16 cellular contexts compared by ENCODE assay signal in the genomic region with DNA sequence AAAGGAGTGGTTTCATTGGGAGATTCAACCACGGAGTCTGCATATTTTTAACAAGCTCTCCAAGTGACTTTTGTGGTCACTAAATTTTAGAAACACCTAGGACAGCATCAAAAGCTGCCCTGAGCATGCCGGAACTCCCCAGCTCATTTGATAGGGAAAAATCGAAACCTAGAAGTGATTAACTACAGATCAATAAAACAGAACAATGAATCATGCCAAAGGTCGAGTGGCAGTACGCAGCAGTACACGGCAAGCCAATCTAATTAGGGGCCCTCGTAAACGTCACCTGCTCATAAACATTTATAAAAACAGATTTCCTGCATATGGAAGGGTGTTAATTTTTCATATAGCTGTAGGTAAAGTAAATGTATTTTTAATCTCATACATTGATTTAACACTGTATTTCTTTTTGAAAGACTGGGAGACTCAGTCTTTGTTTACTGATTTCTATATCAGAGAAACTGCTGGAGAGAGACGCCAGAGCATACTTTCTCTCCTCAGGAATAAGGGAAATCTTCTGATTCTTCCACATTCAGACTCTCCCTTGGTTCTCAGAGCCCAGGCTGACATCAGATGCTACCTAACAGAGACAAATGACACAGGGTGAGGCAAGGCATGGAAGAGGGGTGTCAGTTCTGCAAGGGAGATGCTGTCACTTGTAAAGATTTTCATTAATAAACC.
A peak's percentile ranks its signal among the peaks of the same experiment; 100 is the strongest.
DNase-seq lines count a peak whose midpoint lies in the region; ATAC-seq and TF ChIP-seq lines count a peak whose summit lies in the region.
"Had no signal": no experiment of that assay in that cellular context is flagged by ENCODE, and none has a peak within 500 bp of the region (broad histone marks: within the 10 kb centered on the region; RNA-seq: fewer than 3 reads in every experiment).

No MANE protein-coding gene starts in this region.

- H3K27me3 Mint-ChIP-seq in WTC11 (ENCODE audit: low read depth): peaks cover 5% of the 10 kb centered on the region; the same call in 1 of the 2 replicates
- no peaks in the 10 kb centered on the region for H3K27me3 Mint-ChIP-seq in progenitor cell of endocrine pancreas

- H2AFZ ChIP-seq in Karpas-422 (ENCODE audit: low read length): no peak overlapping the region
- H2AFZ ChIP-seq: GM23338 had no signal

- peak overlapping the region; percentile 74; the same call in 1 of the 2 replicates for H3K27ac Mint-ChIP-seq in WTC11
- peak overlapping the region; percentile 95 for H3K27ac Mint-ChIP-seq in progenitor cell of endocrine pancreas
- H3K27ac Mint-ChIP-seq: CD8-positive, alpha-beta T cell; GM23338; H9 had no signal

- H3K4me3 Mint-ChIP-seq in WTC11: no peak overlapping the region
- H3K4me3 Mint-ChIP-seq in progenitor cell of endocrine pancreas (ENCODE audit: low read depth): peak overlapping the region; percentile 49
- H3K4me3 Mint-ChIP-seq: CD14-positive monocyte; CD8-positive, alpha-beta T cell; GM23338; H9 had no signal

- no peaks in the 10 kb centered on the region for H3K27me3 ChIP-seq in Karpas-422 (ENCODE audit: low read length)
- H3K27me3 ChIP-seq in liver (ENCODE audit: control insufficient read depth in 4 of 4, insufficient read depth in 4 of 4, low read length in 3 of 4): no peaks in the 10 kb centered on the region
- H3K27me3 ChIP-seq in foreskin keratinocyte: no peaks in the 10 kb centered on the region

- H3K9me3 Mint-ChIP-seq in WTC11: peaks cover 14% of the 10 kb centered on the region
- peaks cover 3% of the 10 kb centered on the region for H3K9me3 Mint-ChIP-seq in progenitor cell of endocrine pancreas (ENCODE audit: low read depth)
- H3K9me3 Mint-ChIP-seq: CD8-positive, alpha-beta T cell had no signal

- 30% methylated on average over 9 of the region's 9 CpGs for WGBS in liver

- peak; percentile 13 to 39 for TF ChIP-seq RAD21 in liver (IDR thresholded peaks at IDR 0.05)

- ATAC-seq in WTC11: no peak
- ATAC-seq in HG03521 (IDR thresholded peaks at IDR 0.05; ENCODE audit: unreplicated experiment): no peak
- ATAC-seq in GM21515 (IDR thresholded peaks at IDR 0.05; ENCODE audit: unreplicated experiment): no peak
- no peak for ATAC-seq in foreskin keratinocyte
- ATAC-seq: A549; CD8-positive, alpha-beta T cell; GM12878; GM23338 had no signal

- CTCF ChIA-PET in WTC11 (lab: Charles Lee): interaction anchor here (0.6 to 1.0 kb wide), 2 partner anchors 62 to 883 kb away, joined by 3 to 4 read pairs; no protein-coding TSS in a partner anchor

- DNase-seq in Karpas-422 (no peak), WTC11 (ENCODE audit: low spot score) (no peak), progenitor cell of endocrine pancreas (ENCODE audit: low spot score, unreplicated experiment) (no peak), AG20443 (ENCODE audit: low spot score) (no peak), foreskin keratinocyte (no peak)
- DNase-seq: CD8-positive, alpha-beta T cell; DMS 273 treated with DMSO at 0.1 percent for 48 hours; DMS79; H9 had no signal

- H3K9ac ChIP-seq in Karpas-422 (ENCODE audit: low read length) (peak overlapping the region; percentile 57), liver (ENCODE audit: low read depth in 1 of 2, low read length in 2 of 2) (no peak overlapping the region)

- peaks cover 10% of the 10 kb centered on the region for H3K4me1 Mint-ChIP-seq in WTC11
- peaks cover 56% of the 10 kb centered on the region for H3K4me1 Mint-ChIP-seq in progenitor cell of endocrine pancreas (ENCODE audit: low read depth)
- H3K4me1 Mint-ChIP-seq: CD14-positive monocyte, GM23338 had no signal

- peak overlapping the region; percentile 93 for H3K27ac ChIP-seq in Karpas-422 (ENCODE audit: low read length)
- H3K27ac ChIP-seq in liver (ENCODE audit: low read depth in 1 of 2, low read length in 2 of 2): no peak overlapping the region
- H3K27ac ChIP-seq in foreskin keratinocyte: no peak overlapping the region
- H3K27ac ChIP-seq: A549 had no signal

- no peaks in the 10 kb centered on the region for H3K9me2 ChIP-seq in Karpas-422 (replicated peaks; ENCODE audit: insufficient read depth, low read length)

- TF ChIP-seq CTCF in WTC11 (IDR thresholded peaks at IDR 0.05) (no peak), liver (IDR thresholded peaks at IDR 0.05; ENCODE audit: low read depth, low read length, missing input control) (no peak), progenitor cell of endocrine pancreas (IDR thresholded peaks at IDR 0.05; ENCODE audit: unreplicated experiment) (no peak), foreskin keratinocyte (conservative IDR thresholded peaks at IDR 0.05) (no peak)

- POLR2A ChIA-PET in WTC11 (lab: Charles Lee): no interaction called here

- H3K4me3 ChIP-seq in Karpas-422 (ENCODE audit: low read length) (peak overlapping the region; percentile 9; the same call in 1 of the 2 replicates), liver (ENCODE audit: low read depth in 1 of 3, low read length in 3 of 3) (no peak overlapping the region)
- H3K4me3 ChIP-seq: A549, GM12878, GM23338 had no signal

- H3K4me1 ChIP-seq in Karpas-422 (ENCODE audit: low read length) (peaks cover 89% of the 10 kb centered on the region), liver (ENCODE audit: control insufficient read depth in 4 of 4, insufficient read depth in 4 of 4, low read length in 3 of 4) (peaks cover 3 to 16% (median 10%) of the 10 kb centered on the region in 4 donors), foreskin keratinocyte (no peaks in the 10 kb centered on the region)
- H3K4me1 ChIP-seq: A549 had no signal

- peaks cover 15% of the 10 kb centered on the region for H3K36me3 ChIP-seq in Karpas-422 (ENCODE audit: insufficient read depth, low read length)
- H3K36me3 ChIP-seq in liver (ENCODE audit: control insufficient read depth in 4 of 4, insufficient read depth in 3 of 4, low read depth in 1 of 4, low read length in 3 of 4): no peaks in the 10 kb centered on the region

- peaks cover 3% of the 10 kb centered on the region; the same call in 1 of the 2 replicates for H3K9me3 ChIP-seq in Karpas-422 (ENCODE audit: low read length)
- peaks cover 0 to 4% (median 0%) of the 10 kb centered on the region in 4 donors for H3K9me3 ChIP-seq in liver (ENCODE audit: control insufficient read depth in 4 of 4, low read length in 3 of 4)
- H3K9me3 ChIP-seq: A549 had no signal

- no peaks in the 10 kb centered on the region for H4K20me1 ChIP-seq in Karpas-422 (ENCODE audit: insufficient read depth, low read depth, low read length)

- no peaks in the 10 kb centered on the region for H3K79me2 ChIP-seq in Karpas-422 (ENCODE audit: low read length)

- H3K4me2 ChIP-seq in Karpas-422 (ENCODE audit: low read depth, low read length, poor library complexity, severe bottlenecking): peak overlapping the region; percentile 43
- H3K4me2 ChIP-seq: A549, GM23338 had no signal

- peaks cover 10% of the 10 kb centered on the region for H3K36me3 Mint-ChIP-seq in WTC11
- peaks cover 5% of the 10 kb centered on the region for H3K36me3 Mint-ChIP-seq in progenitor cell of endocrine pancreas (ENCODE audit: insufficient read depth)
- H3K36me3 Mint-ChIP-seq: CD14-positive monocyte; CD8-positive, alpha-beta T cell had no signal

TF ChIP-seq in WTC11, 78 proteins besides CTCF, POLR2A, EP300 and RAD21 (continues in another document):
- no peak for TF ChIP-seq JUN (CRISPR knock-in tag; IDR thresholded peaks at IDR 0.05)

TF ChIP-seq in liver, 16 proteins besides CTCF, POLR2A, EP300 and RAD21:
- TF ChIP-seq, protein P1, sequence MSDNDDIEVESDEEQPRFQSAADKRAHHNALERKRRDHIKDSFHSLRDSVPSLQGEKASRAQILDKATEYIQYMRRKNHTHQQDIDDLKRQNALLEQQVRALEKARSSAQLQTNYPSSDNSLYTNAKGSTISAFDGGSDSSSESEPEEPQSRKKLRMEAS (IDR thresholded peaks at IDR 0.05): peak; percentile 25
- TF ChIP-seq RXRA (IDR thresholded peaks at IDR 0.05) (peak; percentile 48 to 87), EGR1 (IDR thresholded peaks at IDR 0.05; ENCODE audit: low read depth in 2 of 2) (no peak), TAF1 (conservative IDR thresholded peaks at IDR 0.05) (peak; percentile 31), JUND (IDR thresholded peaks at IDR 0.05) (peak in 1 of 2 donors; percentile 66), HNF4A (conservative IDR thresholded peaks at IDR 0.05) (peak; percentile 45 to 73), YY1 (IDR thresholded peaks at IDR 0.05) (no peak), SP1 (IDR thresholded peaks at IDR 0.05) (peak; percentile 96), HNF4G (IDR thresholded peaks at IDR 0.05) (peak; percentile 51), FOXA2 (IDR thresholded peaks at IDR 0.05) (no peak)
- TF ChIP-seq, protein P2, sequence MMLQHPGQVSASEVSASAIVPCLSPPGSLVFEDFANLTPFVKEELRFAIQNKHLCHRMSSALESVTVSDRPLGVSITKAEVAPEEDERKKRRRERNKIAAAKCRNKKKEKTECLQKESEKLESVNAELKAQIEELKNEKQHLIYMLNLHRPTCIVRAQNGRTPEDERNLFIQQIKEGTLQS (IDR thresholded peaks at IDR 0.05): peak; percentile 60
